Comparison of ENCODE assay signal across 8 cellular contexts in the genomic region with DNA sequence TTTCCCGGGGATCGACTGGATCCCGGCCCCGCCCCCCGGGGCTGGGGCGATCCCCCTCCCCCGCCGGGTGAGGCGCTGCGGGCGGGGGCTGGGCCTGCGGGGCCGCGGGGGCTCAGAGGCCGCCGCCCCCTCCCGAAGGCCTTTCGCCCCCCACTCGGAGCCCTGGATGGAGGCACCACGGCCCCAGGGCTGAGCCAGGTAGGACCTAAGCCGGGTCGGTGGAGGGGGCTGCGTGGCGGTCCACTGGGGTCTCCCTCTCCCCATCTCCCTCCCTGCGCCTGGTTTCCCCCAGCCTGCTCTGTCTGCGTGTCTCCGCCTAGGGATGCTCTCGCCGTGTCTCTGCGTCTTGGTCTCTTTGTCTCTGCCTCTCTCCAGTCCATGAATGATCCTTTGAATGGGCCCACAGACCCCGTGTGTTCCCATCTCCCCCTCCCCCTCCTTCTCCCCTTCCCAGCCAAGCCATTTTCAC. TPM values are rescaled to one million over a fixed set of nuclear protein-coding genes. Genes with fewer than 3 reads are reported as not detected.
A peak's percentile ranks its signal among the peaks of the same experiment; 100 is the strongest.
DNase-seq lines count a peak whose midpoint lies in the region; ATAC-seq and TF ChIP-seq lines count a peak whose summit lies in the region.

No MANE protein-coding gene starts in this region.

- no peak for TF ChIP-seq CTCF in A673 (conservative IDR thresholded peaks at IDR 0.05; ENCODE audit: low read depth, low read length)

- CTCF ChIA-PET in A673 (lab: Charles Lee) = no interaction called here

- H3K4me1 ChIP-seq in A673 (ENCODE audit: insufficient read depth, low read length, poor library complexity, severe bottlenecking) = peaks cover 17% of the 10 kb centered on the region

- H3K27me3 Mint-ChIP-seq in naive B cell = peaks cover 16 to 33% (median 30%) of the 10 kb centered on the region in 3 donors

- H3K9me3 Mint-ChIP-seq in naive B cell = no peaks in the 10 kb centered on the region

- intact Hi-C loops in A673 (cut with micrococcal nuclease; ENCODE audit: unreplicated experiment) = no loop called here

- ATAC-seq in naive B cell (ENCODE audit: low read depth in 2 of 2) = no peak

- peaks cover 14 to 42% (median 19%) of the 10 kb centered on the region in 3 donors for H3K4me1 Mint-ChIP-seq in naive B cell

- no peaks in the 10 kb centered on the region for H3K36me3 Mint-ChIP-seq in naive B cell

- no TSS peak for BruUV-seq in A673 (replicated peaks; lab: Mats Ljungman, UMichigan)

- H3K27me3 ChIP-seq in A673 (replicated peaks; ENCODE audit: insufficient read depth, low read depth, low read length, poor library complexity) = no peaks in the 10 kb centered on the region

- H3K27ac ChIP-seq in A673 (ENCODE audit: low read depth, low read length, poor library complexity, severe bottlenecking) (peak overlapping the region; percentile 87), cingulate gyrus (ENCODE audit: low read depth, low read length) (peak overlapping the region; percentile 90)

- H3K36me3 ChIP-seq in A673 (ENCODE audit: insufficient read depth, low read length, poor library complexity, severe bottlenecking) = peaks cover 6% of the 10 kb centered on the region

- H3K9me3 ChIP-seq in A673 (ENCODE audit: low read depth, low read length, poor library complexity, severe bottlenecking) = no peaks in the 10 kb centered on the region

- peak overlapping the region in 7 of 8 donors; percentile 63 to 94 (median 90) for H3K4me3 Mint-ChIP-seq in naive B cell

- H3K4me3 ChIP-seq in A673 (ENCODE audit: low read depth, low read length, poor library complexity, severe bottlenecking) = peak overlapping the region; percentile 61
- peak overlapping the region; percentile 85; the same call in 1 of the 2 replicates for H3K4me3 ChIP-seq in Jurkat, Clone E6-1 (ENCODE audit: low read length)

- POLR2A ChIA-PET in A673 (lab: Charles Lee; ENCODE audit: low non-redundant PET) = no interaction called here

- DNase-seq in A673 (ENCODE audit: low spot score) (peak; percentile 42), naive B cell (no peak), DMS79 treated with DMSO at 0.1 percent for 48 hours (lab: John Stamatoyannopoulos, UW) (no peak), SHP77 treated with DMSO at 0.1 percent for 48 hours (lab: John Stamatoyannopoulos, UW) (no peak), HK-2 (ENCODE audit: unreplicated experiment) (no peak), NK-92 (lab: John Stamatoyannopoulos, UW; ENCODE audit: unreplicated experiment) (no peak)
- no peak for DNase-seq in Jurkat, Clone E6-1 (ENCODE audit: low read depth, low spot score)

- peak overlapping the region in 1 of 6 donors; percentile 74 for H3K27ac Mint-ChIP-seq in naive B cell

RNA-seq across cellular contexts. Expression of gene TMEM256, which starts 1.6 kb away (rescaled TPM):
- 57.6 and 91.6 TPM in 2 replicates for total RNA-seq in A673 (2021)
- 137 TPM for polyA plus RNA-seq in Jurkat, Clone E6-1 (2012; ENCODE audit: insufficient read depth, insufficient read length)
- polyA plus RNA-seq in naive B cell (ENCODE audit: low read depth in 6 of 6) = 10 to 100 TPM; 73.4 to 90.2 (median 81.3) TPM

RNA-seq across cellular contexts. Expression of gene NLGN2, which starts 2.2 kb away (rescaled TPM):
- total RNA-seq in A673 (2021) = 36.9 and 60.5 TPM in 2 replicates
- 10.8 TPM for polyA plus RNA-seq in Jurkat, Clone E6-1 (2012; ENCODE audit: insufficient read depth, insufficient read length)
- not detected for polyA plus RNA-seq in naive B cell (ENCODE audit: low read depth in 6 of 6)

RNA-seq across cellular contexts. Expression of gene PLSCR3, which starts 11.1 kb away (rescaled TPM):
- total RNA-seq in A673 (2021) = 15.2 and 29.3 TPM in 2 replicates
- polyA plus RNA-seq in Jurkat, Clone E6-1 (2012; ENCODE audit: insufficient read depth, insufficient read length) = 25.5 TPM
- 10 to 100 TPM; 43.1 to 73.4 (median 59.1) TPM for polyA plus RNA-seq in naive B cell (ENCODE audit: low read depth in 6 of 6)

RNA-seq across cellular contexts. Expression of gene SPEM1, which starts 14.7 kb away (rescaled TPM):
- 0.43 and 0.55 TPM in 2 replicates for total RNA-seq in A673 (2021)
- not detected for polyA plus RNA-seq in Jurkat, Clone E6-1 (2012; ENCODE audit: insufficient read depth, insufficient read length)
- polyA plus RNA-seq in naive B cell (ENCODE audit: low read depth in 6 of 6) = not detected

RNA-seq across cellular contexts. Expression of gene SPEM2, which starts 20.0 kb away (rescaled TPM):
- total RNA-seq in A673 (2021) = 0.24 TPM in 1 of 2 replicates, not detected in the other
- polyA plus RNA-seq in Jurkat, Clone E6-1 (2012; ENCODE audit: insufficient read depth, insufficient read length) = not detected
- polyA plus RNA-seq in naive B cell (ENCODE audit: low read depth in 6 of 6) = not detected
